In the genomic region with DNA sequence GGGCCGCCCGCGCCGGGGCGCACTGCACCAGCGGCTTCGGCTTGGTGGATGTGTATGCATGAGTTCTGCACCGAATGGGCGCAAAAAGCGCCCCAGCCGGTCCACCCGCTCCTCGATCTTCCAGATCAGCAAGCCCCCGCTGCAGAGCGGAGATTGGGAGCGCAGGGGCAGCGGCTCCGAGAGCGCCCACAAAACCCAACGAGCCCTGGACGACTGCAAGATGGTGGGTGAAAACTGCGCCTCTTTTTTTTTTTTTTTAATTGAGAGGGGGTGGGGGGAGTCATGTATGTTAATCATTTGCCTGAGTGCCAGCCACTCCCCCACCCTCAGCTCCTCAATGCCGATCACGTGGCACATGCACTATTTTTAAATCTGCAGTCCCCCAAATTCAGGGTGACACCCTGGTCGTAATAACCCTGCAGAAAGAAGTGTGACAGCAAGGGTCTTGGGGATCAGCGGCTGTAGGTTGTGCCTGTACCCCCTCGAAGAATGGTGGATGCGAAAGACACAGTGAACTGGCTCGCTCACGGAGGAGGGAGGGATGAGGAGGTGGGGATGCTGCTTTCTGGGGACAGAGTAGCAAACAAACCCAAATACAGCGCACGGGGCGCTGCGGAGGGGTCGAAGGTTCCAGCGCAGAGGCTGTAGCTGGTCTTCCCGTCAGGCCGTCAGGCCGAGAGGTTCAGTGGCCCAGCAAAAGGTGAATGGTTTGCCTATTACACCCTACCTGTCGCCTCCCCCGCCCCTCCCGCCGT, we compare ENCODE assay signal across 9 cellular contexts. TPM values are rescaled to one million over a fixed set of nuclear protein-coding genes. Genes with fewer than 3 reads are reported as not detected.
DNase-seq lines count a peak whose midpoint lies in the region; ATAC-seq, FAIRE-seq and TF ChIP-seq lines count a peak whose summit lies in the region.
"Had no signal": no experiment of that assay in that cellular context is flagged by ENCODE, and none has a peak within 500 bp of the region (broad histone marks: within the 10 kb centered on the region; RNA-seq: fewer than 3 reads in every experiment).

No MANE protein-coding gene starts in this region.

- no peak for TF ChIP-seq POLR2A in erythroblast (IDR thresholded peaks at IDR 0.05; ENCODE audit: low read length)

- H3K4me3 ChIP-seq in HAP-1 = peak overlapping the region; percentile 18
- H3K4me3 ChIP-seq in bronchial epithelial cell (ENCODE audit: low read depth, low read length) = peak overlapping the region; percentile 44
- H3K4me3 ChIP-seq in skin epidermis = peak overlapping the region in 5 of 7 experiments; percentile 18 to 37 (median 34)
- no peak overlapping the region for H3K4me3 ChIP-seq in MM.1S (ENCODE audit: low read length)

- H3K4me1 ChIP-seq in HAP-1 (no peaks in the 10 kb centered on the region), MM.1S (ENCODE audit: low read length) (no peaks in the 10 kb centered on the region)

- no peaks in the 10 kb centered on the region for H3F3A ChIP-seq in MM.1S (ENCODE audit: insufficient read depth, low read length)

- FAIRE-seq in bronchial epithelial cell (lab: Jason Lieb, UNC) = no peak

- no peak overlapping the region for H2AFZ ChIP-seq in MM.1S (ENCODE audit: low read length)

- ATAC-seq in GM18873 (IDR thresholded peaks at IDR 0.05; ENCODE audit: low FRiP score, unreplicated experiment) = no peak
- ATAC-seq in stimulated activated naive CD8-positive, alpha-beta T cell treated with anti-CD3 and anti-CD28 coated beads, Interleukin-15, Interleukin-2, amounts not matched to agents 100 U/mL and 50 U/mL, for 24 hours = no peak

- H3K4me2 ChIP-seq in MM.1S (ENCODE audit: low read depth, low read length) = no peak overlapping the region; the same call in 1 of the 2 replicates

- no peaks in the 10 kb centered on the region for H3K9me3 ChIP-seq in HAP-1
- no peaks in the 10 kb centered on the region for H3K9me3 ChIP-seq in MM.1S (replicated peaks; ENCODE audit: insufficient read depth, low read length)

- TF ChIP-seq CTCF in bronchial epithelial cell (IDR thresholded peaks at IDR 0.05; ENCODE audit: insufficient read depth, low read length, severe bottlenecking) (peak; percentile 42), MM.1S (IDR thresholded peaks at IDR 0.05; ENCODE audit: low read length) (no peak)

- no peaks in the 10 kb centered on the region for H3K79me2 ChIP-seq in MM.1S (ENCODE audit: low read length)

- no peak overlapping the region for H3K9ac ChIP-seq in MM.1S (ENCODE audit: low read length)

- H3K9me2 ChIP-seq in MM.1S (replicated peaks; ENCODE audit: insufficient read depth, low read length) = no peaks in the 10 kb centered on the region

- in situ Hi-C loops in HAP-1 (cut with MboI; ENCODE audit: low sequenced_read_pairs) = no loop called here

- H3K27me3 ChIP-seq in HAP-1 (ENCODE audit: low read depth) (peaks cover 33% of the 10 kb centered on the region), bronchial epithelial cell (ENCODE audit: control insufficient read depth, insufficient read depth, low read length) (peaks cover 20% of the 10 kb centered on the region), MM.1S (replicated peaks; ENCODE audit: insufficient read depth, low read length) (no peaks in the 10 kb centered on the region)

- H3K36me3 ChIP-seq in HAP-1 (replicated peaks) (no peaks in the 10 kb centered on the region), bronchial epithelial cell (ENCODE audit: control insufficient read depth, insufficient read depth, low read length) (no peaks in the 10 kb centered on the region), MM.1S (replicated peaks; ENCODE audit: insufficient read depth, low read length) (no peaks in the 10 kb centered on the region)

- H3K27ac ChIP-seq in skin epidermis (no peak overlapping the region), MM.1S (ENCODE audit: low read length) (no peak overlapping the region)

- H4K20me1 ChIP-seq in MM.1S (ENCODE audit: insufficient read depth, low read length) = no peaks in the 10 kb centered on the region

- no peak for DNase-seq in HAP-1 (ENCODE audit: low spot score in 2 of 2)
- DNase-seq in bronchial epithelial cell (ENCODE audit: low read depth) = no peak
- peak; percentile 32 for DNase-seq in iPS-NIHi7 (ENCODE audit: extremely low spot score)
- no peak for DNase-seq in stimulated activated naive CD8-positive, alpha-beta T cell treated with anti-CD3 and anti-CD28 coated beads, Interleukin-15, Interleukin-2, amounts not matched to agents 100 U/mL and 50 U/mL, for 24 hours
- no peak for DNase-seq in erythroblast (lab: John Stamatoyannopoulos, UW)
- DNase-seq in MM.1S = no peak
- DNase-seq: activated T-cell treated with anti-CD3 and anti-CD28 coated beads, Interleukin-2, amount 50 U/mL, for 1 hour had no signal

RNA-seq across cellular contexts. Expression of gene RGS7BP, which starts 0.9 kb away (rescaled TPM):
- total RNA-seq in bronchial epithelial cell = not detected in 2 replicates
